8 cellular contexts compared by ENCODE assay signal in genomic region chr10:119028900-119029612, GRCh38. TPM values are rescaled to one million over a fixed set of nuclear protein-coding genes. Genes with fewer than 3 reads are reported as not detected.
A peak's percentile ranks its signal among the peaks of the same experiment; 100 is the strongest.
DNase-seq lines count a peak whose midpoint lies in the region; ATAC-seq, FAIRE-seq and TF ChIP-seq lines count a peak whose summit lies in the region.

No MANE protein-coding gene starts in this region.

- H2BK20ac ChIP-seq in H1 (ENCODE audit: low read length), result no peak overlapping the region

- peak in 1 of 2 experiments; percentile 22; a peak in 1 of 4 replicates for TF ChIP-seq RAD21 in H1 (IDR thresholded peaks at IDR 0.05 in 1 of 2, conservative IDR thresholded peaks at IDR 0.05 in 1 of 2; ENCODE audit: low read depth in 2 of 2, low read length in 2 of 2)

- H2AK5ac ChIP-seq in H1 (ENCODE audit: low read depth, low read length), result no peak overlapping the region

- H3K27ac ChIP-seq in H1 (ENCODE audit: low read depth, low read length), result no peak overlapping the region

- no peak overlapping the region for H3K56ac ChIP-seq in H1 (replicated peaks; ENCODE audit: insufficient read length, low read depth, low read length)

- 0 out of 7 replicates have a peak overlapping the region, but pooled peaks of 1 of the 4 experiments have one; percentile 11 for H3K9ac ChIP-seq in H1 (replicated peaks in 1 of 4; ENCODE audit: extremely low read depth in 1 of 4, low read depth in 3 of 4, low read length in 3 of 4)

- H4K5ac ChIP-seq in H1 (ENCODE audit: insufficient read length, low read depth, low read length), result no peak overlapping the region

- no peak overlapping the region for H3K14ac ChIP-seq in H1 (ENCODE audit: insufficient read length)

- peaks cover 12% of the 10 kb centered on the region for H3K36me3 ChIP-seq in BE2C
- H3K36me3 ChIP-seq in H1 (ENCODE audit: control insufficient read depth in 2 of 4, insufficient read depth in 4 of 4, low read length in 3 of 4), result peaks cover 3 to 9% (median 4%) of the 10 kb centered on the region in 4 experiments; a peak in 5 of 8 replicates

- H3K4me3 ChIP-seq in BE2C (ENCODE audit: low read depth, low read length), result peak overlapping the region; percentile 42
- peak overlapping the region; percentile 34 to 59 (median 47) for H3K4me3 ChIP-seq in H1 (ENCODE audit: extremely low read depth in 1 of 4, insufficient read depth in 2 of 4, low read depth in 3 of 4, low read length in 4 of 4)

- H3K4me1 ChIP-seq in BE2C (peaks cover 20% of the 10 kb centered on the region), H1 (replicated peaks in 1 of 4; ENCODE audit: control insufficient read depth in 3 of 4, insufficient read depth in 4 of 4, low read length in 3 of 4) (peaks cover 0 to 3% (median 1%) of the 10 kb centered on the region in 4 experiments; a peak in 4 of 7 replicates)

- peaks cover 7 to 8% of the 10 kb centered on the region in 2 experiments for H4K20me1 ChIP-seq in H1 (replicated peaks in 1 of 2; ENCODE audit: control insufficient read depth in 1 of 2, insufficient read depth in 2 of 2, low read length in 2 of 2)

- H2BK5ac ChIP-seq in H1 (ENCODE audit: low read depth, low read length), result no peak overlapping the region

- H3K79me2 ChIP-seq in H1 (ENCODE audit: control insufficient read depth in 1 of 2, insufficient read depth in 2 of 2, low read length in 2 of 2), result no peaks in the 10 kb centered on the region

- TF ChIP-seq POLR2A in H1 (IDR thresholded peaks at IDR 0.05; ENCODE audit: control extremely low read depth in 1 of 2, low read depth in 2 of 2, low read length in 2 of 2), result 0 out of 3 replicates have a peak, but pooled peaks of 1 of the 2 experiments have one; percentile 46

- CTCF ChIA-PET in H1 (lab: Charles Lee; ENCODE audit: partially characterized antibody), result no interaction called here

- H3K9me3 ChIP-seq in BE2C, result no peaks in the 10 kb centered on the region
- H3K9me3 ChIP-seq in H1 (ENCODE audit: insufficient read depth in 2 of 2, low read depth in 1 of 2, low read length in 1 of 2), result no peaks in the 10 kb centered on the region

- TF ChIP-seq EP300 in H1 (IDR thresholded peaks at IDR 0.05; ENCODE audit: borderline replicate concordance in 1 of 2, low read depth in 2 of 2, low read length in 2 of 2), result no peak

- POLR2A ChIA-PET in H1 (lab: Charles Lee; ENCODE audit: partially characterized antibody), result interaction anchor here (0.6 to 4.7 kb wide), 7 partner anchors 7 to 274 kb away, joined by 3 to 30 read pairs (median 4); partner anchors contain the start of genes CACUL1, DENND10 and EIF3A

- 5% methylated on average over 31 of the region's 68 CpGs; no CpG with 5 or more reads in 1 of the 2 experiments for WGBS in H1 (ENCODE audit: extremely low coverage in 1 of 2, insufficient coverage in 1 of 2, insufficient read length in 1 of 2, insufficient replicate concordance in 2 of 2, low coverage in 1 of 2, low lambda C conversion rate in 2 of 2, missing lambda C conversion rate in 1 of 2), 2 experiments

- peak; percentile 61 for ATAC-seq in HG03442 (IDR thresholded peaks at IDR 0.05; ENCODE audit: unreplicated experiment)

- H3K18ac ChIP-seq in H1 (ENCODE audit: extremely low read depth, low read length), result no peak overlapping the region

- H2AFZ ChIP-seq in H1 (ENCODE audit: low read length), result peak overlapping the region; percentile 63; the same call in 1 of the 2 replicates

- H3K27me3 ChIP-seq in BE2C (no peaks in the 10 kb centered on the region), H1 (replicated peaks in 1 of 4; ENCODE audit: control insufficient read depth in 3 of 4, extremely low read depth in 1 of 4, insufficient read depth in 3 of 4, low read length in 3 of 4) (no peaks in the 10 kb centered on the region)

- DNase-seq in BE2C, result peak; percentile 94
- DNase-seq in GM19240 (ENCODE audit: insufficient read length, low spot score), result peak; percentile 89
- DNase-seq in NCI-H82 treated with DMSO at 0.1 percent for 48 hours (lab: John Stamatoyannopoulos, UW; ENCODE audit: unreplicated experiment), result peak; percentile 79
- DNase-seq in activated CD8-positive, alpha-beta memory T cell treated with anti-CD3 and anti-CD28 coated beads, Interleukin-2, amount 50 U/mL, for 1 hour (ENCODE audit: extremely low read depth), result peak; percentile 38
- peak; percentile 88 to 95 for DNase-seq in H1 (ENCODE audit: low read depth in 1 of 2, low spot score in 2 of 2)
- DNase-seq in mesenteric fat pad (ENCODE audit: low spot score), result peak; percentile 96
- DNase-seq in stimulated activated CD8-positive, alpha-beta memory T cell treated with anti-CD3 and anti-CD28 coated beads, Interleukin-12 subunit alpha, Interleukin-12 subunit beta, amount 100 ng/mL, for 24 hours (ENCODE audit: extremely low read depth), result peak; percentile 54

- H2BK12ac ChIP-seq in H1 (ENCODE audit: low read depth, low read length), result no peak overlapping the region

- H3K4me2 ChIP-seq in H1 (ENCODE audit: insufficient read depth in 1 of 2, low read depth in 2 of 2, low read length in 2 of 2), result peak overlapping the region; percentile 68 to 75

- H2BK15ac ChIP-seq in H1 (ENCODE audit: low read length), result no peak overlapping the region

- no peak overlapping the region for H4K91ac ChIP-seq in H1 (replicated peaks; ENCODE audit: insufficient read length, low read length)

- no peaks in the 10 kb centered on the region for H3K79me1 ChIP-seq in H1 (ENCODE audit: low read depth, low read length)

- no peak for FAIRE-seq in H1 (lab: Jason Lieb, UNC)

- TF ChIP-seq CTCF in BE2C (IDR thresholded peaks at IDR 0.05; ENCODE audit: low read depth, low read length), result no peak
- TF ChIP-seq CTCF in H1 (IDR thresholded peaks at IDR 0.05; ENCODE audit: control extremely low read depth in 1 of 3, insufficient read depth in 1 of 3, low read depth in 1 of 3, low read length in 3 of 3), result peak; percentile 6 to 30 (median 6); a peak in 3 of 4 replicates

- no peak overlapping the region for H3K23ac ChIP-seq in H1 (ENCODE audit: insufficient read length)

- no peak overlapping the region for H2BK120ac ChIP-seq in H1 (replicated peaks; ENCODE audit: low read depth, low read length)

- H4K8ac ChIP-seq in H1 (ENCODE audit: extremely low read depth, insufficient read depth, low read length), result peak overlapping the region; percentile 86; the same call in 1 of the 2 replicates

- no peak overlapping the region for H3K4ac ChIP-seq in H1 (replicated peaks; ENCODE audit: insufficient read length, low read depth, low read length)

- H3K23me2 ChIP-seq in H1 (ENCODE audit: low read depth, low read length), result peaks cover 9% of the 10 kb centered on the region

TF ChIP-seq in H1, 55 proteins besides CTCF, POLR2A, EP300 and RAD21 (continues in another document):
- TF ChIP-seq TCF12 (IDR thresholded peaks at IDR 0.05; ENCODE audit: low read depth, low read length), result 0 out of 2 replicates have a peak, but pooled peaks have one; percentile 4
- no peak for TF ChIP-seq SIRT6 (IDR thresholded peaks at IDR 0.05; ENCODE audit: low read length)
- TF ChIP-seq TBP (IDR thresholded peaks at IDR 0.05; ENCODE audit: low read depth, low read length), result peak; percentile 11; the same call in 1 of the 2 replicates
- TF ChIP-seq POU5F1 (IDR thresholded peaks at IDR 0.05; ENCODE audit: low read depth, low read length), result no peak
- no peak for TF ChIP-seq POLR2AphosphoS5 (IDR thresholded peaks at IDR 0.05; ENCODE audit: low read depth, low read length)
- peak; percentile 42; the same call in 1 of the 2 replicates for TF ChIP-seq TAF1 (IDR thresholded peaks at IDR 0.05; ENCODE audit: low read depth, low read length)
- no peak for TF ChIP-seq ASH2L (IDR thresholded peaks at IDR 0.05; ENCODE audit: low read length)
- no peak for TF ChIP-seq MAFK (IDR thresholded peaks at IDR 0.05; ENCODE audit: low read depth, low read length)
- no peak for TF ChIP-seq GTF2F1 (IDR thresholded peaks at IDR 0.05; ENCODE audit: borderline replicate concordance, low read depth, low read length)
- TF ChIP-seq ATF2 (IDR thresholded peaks at IDR 0.05; ENCODE audit: low read length), result 0 out of 2 replicates have a peak, but pooled peaks have one; percentile 27
- peak in 1 of 2 experiments; percentile 50; a peak in 1 of 4 replicates for TF ChIP-seq SIN3A (conservative IDR thresholded peaks at IDR 0.05 in 1 of 2, IDR thresholded peaks at IDR 0.05 in 1 of 2; ENCODE audit: low read depth in 1 of 2, low read length in 2 of 2)

RNA-seq across cellular contexts. Expression of gene NANOS1, which starts 0.5 kb away (rescaled TPM):
- polyA plus RNA-seq in BE2C (2012; ENCODE audit: insufficient read depth, insufficient read length, low read depth), result 1.5 TPM
- total RNA-seq in H1 (2021; fragmentation: NEBNext Ultra II Directional; extraction: Animal tissue kit (Norgen Biotek cat#: 25700)), result 3.1 and 5.4 TPM in 2 replicates
- 2.3 and 3.9 TPM in 2 replicates for polyA plus RNA-seq in H1 (2011; rRNA removed)
- polyA plus RNA-seq in H1 (2011; cell fraction: cytosol; rRNA removed), result 3.4 TPM
- polyA plus RNA-seq in H1 (2011; cell fraction: nucleus; rRNA removed), result 1.9 TPM
- polyA plus RNA-seq in H1 (2012, experiment 1 of 2), result 2.9 to 4.0 TPM (median 3.3 TPM) in 4 replicates
- 4.6 TPM for polyA plus RNA-seq in H1 (2012, experiment 2 of 2)
- polyA plus RNA-seq in H1 (2013, experiment 1 of 2), result 3.8 TPM
- 3.8 TPM for polyA plus RNA-seq in H1 (2013, experiment 2 of 2)
- polyA minus RNA-seq in H1 (2011; rRNA and poly(A)+ RNA removed), result 1.6 and 2.0 TPM in 2 replicates
- polyA minus RNA-seq in H1 (2011; cell fraction: cytosol; rRNA and poly(A)+ RNA removed), result 5.0 TPM
- polyA minus RNA-seq in H1 (2011; cell fraction: nucleus; rRNA and poly(A)+ RNA removed), result 5.7 TPM
- total RNA-seq in mesenteric fat pad, result 54.3 TPM

RNA-seq across cellular contexts. Expression of gene EIF3A, which starts 51.6 kb away (rescaled TPM):
- polyA plus RNA-seq in BE2C (2012; ENCODE audit: insufficient read depth, insufficient read length, low read depth), result 84.7 TPM
- total RNA-seq in H1 (2021; fragmentation: NEBNext Ultra II Directional; extraction: Animal tissue kit (Norgen Biotek cat#: 25700)), result 209 and 210 TPM in 2 replicates
- 26.8 and 33.5 TPM in 2 replicates for polyA plus RNA-seq in H1 (2011; rRNA removed)
- 50.5 TPM for polyA plus RNA-seq in H1 (2011; cell fraction: cytosol; rRNA removed)
- 46.8 TPM for polyA plus RNA-seq in H1 (2011; cell fraction: nucleus; rRNA removed)
- polyA plus RNA-seq in H1 (2012, experiment 1 of 2), result 164 to 230 TPM (median 189 TPM) in 4 replicates
- 9.9 TPM for polyA plus RNA-seq in H1 (2012, experiment 2 of 2)
- 159 TPM for polyA plus RNA-seq in H1 (2013, experiment 1 of 2)
- 182 TPM for polyA plus RNA-seq in H1 (2013, experiment 2 of 2)
- polyA minus RNA-seq in H1 (2011; rRNA and poly(A)+ RNA removed), result 82.5 and 124 TPM in 2 replicates
- polyA minus RNA-seq in H1 (2011; cell fraction: cytosol; rRNA and poly(A)+ RNA removed), result 103 TPM
- 125 TPM for polyA minus RNA-seq in H1 (2011; cell fraction: nucleus; rRNA and poly(A)+ RNA removed)
- 159 TPM for total RNA-seq in mesenteric fat pad

Comparison
In these comparisons a context has a peak if more than half of its experiments do, and no peak if none do; other contexts are left out.
1. DNase-seq: peak in every context shown above with its lines; median percentile 96 in mesenteric fat pad; 94 in BE2C; 92 in H1; 89 in GM19240; 79 in NCI-H82 treated with DMSO at 0.1 percent for 48 hours; 54 in stimulated activated CD8-positive, alpha-beta memory T cell treated with anti-CD3 and anti-CD28 coated beads, Interleukin-12 subunit alpha, Interleukin-12 subunit beta, amount 100 ng/mL, for 24 hours; 38 in activated CD8-positive, alpha-beta memory T cell treated with anti-CD3 and anti-CD28 coated beads, Interleukin-2, amount 50 U/mL, for 1 hour.